Comparison of ENCODE assay signal across 8 cellular contexts in the genomic region with DNA sequence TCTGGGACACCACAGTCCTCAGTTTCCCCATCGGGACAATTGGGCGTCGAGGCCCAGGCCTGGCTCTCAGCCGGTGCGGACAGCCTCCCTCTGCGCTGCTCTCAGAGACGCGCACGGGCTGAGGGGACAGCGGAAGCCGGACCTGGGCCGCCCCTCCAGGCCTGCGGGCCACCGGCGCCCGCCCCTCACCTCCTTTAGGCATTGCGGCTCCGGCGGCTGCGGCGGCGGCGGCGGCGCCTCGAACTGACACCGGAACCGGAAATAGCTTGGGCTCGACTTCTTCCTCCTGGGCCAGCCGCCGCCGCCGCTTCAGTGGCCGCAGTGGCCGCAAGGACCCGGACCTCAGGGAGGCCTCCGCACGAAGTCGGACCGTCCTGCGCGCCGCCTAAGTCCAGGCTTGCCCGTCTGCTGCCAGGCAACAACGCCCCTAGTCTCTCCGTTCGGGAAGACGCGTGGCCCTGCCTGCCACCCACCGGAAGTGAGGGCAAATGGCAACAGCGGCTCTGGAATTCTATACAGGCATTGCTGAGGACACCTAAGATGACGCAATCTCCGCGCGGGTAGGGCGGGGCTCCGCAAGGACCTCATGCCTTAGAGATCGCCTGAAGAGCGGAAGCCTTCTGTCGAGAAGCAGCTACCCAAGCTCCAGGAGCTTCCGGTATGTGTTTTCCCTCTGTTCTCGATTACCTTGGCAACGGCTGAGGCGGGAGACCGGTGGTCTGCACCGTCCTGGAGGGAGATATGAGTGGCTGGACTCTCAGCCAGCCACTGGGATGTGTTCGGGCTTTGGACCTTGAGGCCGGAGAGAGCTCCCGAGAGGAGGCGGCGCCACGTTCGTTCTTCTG. TPM values are rescaled to one million over a fixed set of nuclear protein-coding genes. Genes with fewer than 3 reads are reported as not detected.
DNase-seq lines count a peak whose midpoint lies in the region; ATAC-seq and TF ChIP-seq lines count a peak whose summit lies in the region.

A gene (plus strand): TSS at position 623 of the 845 bp plus-strand sequence. CDS start 2,124 bp downstream, outside the sequence.
A gene with protein sequence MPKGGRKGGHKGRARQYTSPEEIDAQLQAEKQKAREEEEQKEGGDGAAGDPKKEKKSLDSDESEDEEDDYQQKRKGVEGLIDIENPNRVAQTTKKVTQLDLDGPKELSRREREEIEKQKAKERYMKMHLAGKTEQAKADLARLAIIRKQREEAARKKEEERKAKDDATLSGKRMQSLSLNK (minus strand): TSS at position 251 of the 845 bp plus-strand sequence. CDS start 49 bp downstream, at position 202.

- intact Hi-C loops in activated CD4-positive, alpha-beta T cell treated with anti-CD3 and anti-CD28 coated beads for 36 hours (cut with DNase I, micrococcal nuclease) = loop anchor here (1.0 to 5.0 kb wide), 20 partner anchors 15 to 1020 kb away; a partner anchor contains a TSS

- peak; percentile 96 for TF ChIP-seq POLR2A in GM19193 (IDR thresholded peaks at IDR 0.05; ENCODE audit: extremely low read depth, insufficient read depth, insufficient read length)

- CTCF ChIA-PET in activated CD4-positive, alpha-beta T cell treated with anti-CD3 and anti-CD28 coated beads for 36 hours (lab: Charles Lee) = interaction anchor here (0.6 to 1.6 kb wide), 7 partner anchors 7 to 91 kb away, joined by 3 to 4 read pairs (median 3); a partner anchor contains a TSS

- H3K4me3 ChIP-seq in choroid plexus epithelial cell (ENCODE audit: low read depth, low read length) = peak within 1 kb of the TSS; percentile 100

- H3K4me1 Mint-ChIP-seq in activated CD4-positive, alpha-beta T cell treated with anti-CD3 and anti-CD28 coated beads for 36 hours = peaks cover 40% of the 10 kb centered on the region

- H3K27me3 Mint-ChIP-seq in activated CD4-positive, alpha-beta T cell treated with anti-CD3 and anti-CD28 coated beads for 36 hours = no peaks in the 10 kb centered on the region

- POLR2A ChIA-PET in activated CD4-positive, alpha-beta T cell treated with anti-CD3 and anti-CD28 coated beads for 36 hours (lab: Charles Lee) = interaction anchor here (0.6 to 2.0 kb wide), 18 partner anchors 9 to 672 kb away, joined by 3 to 13 read pairs (median 4); a partner anchor contains a TSS

- H3K27ac Mint-ChIP-seq in activated CD4-positive, alpha-beta T cell treated with anti-CD3 and anti-CD28 coated beads for 36 hours = peak within 1 kb of the TSS; percentile 96

- H3K9me3 Mint-ChIP-seq in activated CD4-positive, alpha-beta T cell treated with anti-CD3 and anti-CD28 coated beads for 36 hours (ENCODE audit: low read depth) = no peaks in the 10 kb centered on the region

- peak; percentile 76 for ATAC-seq in HG03439 (IDR thresholded peaks at IDR 0.05; ENCODE audit: unreplicated experiment)
- ATAC-seq in activated CD4-positive, alpha-beta T cell treated with anti-CD3 and anti-CD28 coated beads for 36 hours = peak; percentile 89

- peak within 1 kb of the TSS; percentile 90 for H3K4me3 Mint-ChIP-seq in activated CD4-positive, alpha-beta T cell treated with anti-CD3 and anti-CD28 coated beads for 36 hours

- peaks cover 60% of the 10 kb centered on the region for H3K36me3 Mint-ChIP-seq in activated CD4-positive, alpha-beta T cell treated with anti-CD3 and anti-CD28 coated beads for 36 hours (ENCODE audit: low read depth)

- peak; percentile 80 to 92 for DNase-seq in AML-193 (lab: John Stamatoyannopoulos, UW)
- DNase-seq in NCI-H510A treated with DMSO at 0.1 percent for 48 hours (lab: John Stamatoyannopoulos, UW) = peak; percentile 76
- DNase-seq in activated CD4-positive, alpha-beta T cell treated with anti-CD3 and anti-CD28 coated beads for 36 hours = peak; percentile 94
- DNase-seq in choroid plexus epithelial cell (ENCODE audit: low read depth) = peak; percentile 97
- peak; percentile 95 for DNase-seq in kidney tubule cell (ENCODE audit: low spot score)
- DNase-seq in stimulated activated CD4-positive, alpha-beta T cell treated with anti-CD3 and anti-CD28 coated beads, Interleukin-1b, Interleukin-23, amount 100 ng/mL, for 24 hours (ENCODE audit: low read depth in 4 of 4, low spot score in 1 of 4) = peak; percentile 84 to 90 (median 85)

- no peak for TF ChIP-seq CTCF in choroid plexus epithelial cell (conservative IDR thresholded peaks at IDR 0.05; ENCODE audit: low read depth, low read length)

RNA-seq across cellular contexts. Expression of the first gene that starts in this region (rescaled TPM):
- 100 to 1,000 TPM; 140 to 190 TPM for total RNA-seq in activated CD4-positive, alpha-beta T cell treated with anti-CD3 and anti-CD28 coated beads for 36 hours

RNA-seq across cellular contexts. Expression of the second gene that starts in this region (rescaled TPM):
- 100 to 1,000 TPM; 171 TPM for total RNA-seq in activated CD4-positive, alpha-beta T cell treated with anti-CD3 and anti-CD28 coated beads for 36 hours

Comparison
In these comparisons a context has a peak if more than half of its experiments do, and no peak if none do; other contexts are left out.
1. Peak in every context shown above with its lines: DNase-seq, ATAC-seq and H3K4me3 ChIP-seq.